ENCODE assay signal across 14 cellular contexts in genomic region chr12:553216-554000, GRCh38.
DNase-seq lines count a peak whose midpoint lies in the region; ATAC-seq and TF ChIP-seq lines count a peak whose summit lies in the region.
"Had no signal": no experiment of that assay in that cellular context is flagged by ENCODE, and none has a peak within 500 bp of the region (broad histone marks: within the 10 kb centered on the region; RNA-seq: fewer than 3 reads in every experiment).

No MANE protein-coding gene starts in this region.

- H3K9ac ChIP-seq in colonic mucosa (ENCODE audit: low read depth in 2 of 2, low read length in 2 of 2) = no peak overlapping the region
- H3K9ac ChIP-seq: GM23248 had no signal

- intact Hi-C loops in colonic mucosa (cut with DNase I) (loop anchor here (5.0 kb wide), 1 partner anchor 111 kb away; no protein-coding TSS in a partner anchor), uterus (cut with DNase I; ENCODE audit: low total_unique reads) (no loop called here)

- H3K27me3 Mint-ChIP-seq in CD8-positive, alpha-beta memory T cell = peaks cover 0 to 1% of the 10 kb centered on the region in 2 donors
- H3K27me3 Mint-ChIP-seq in naive B cell = peaks cover 5 to 31% (median 16%) of the 10 kb centered on the region in 3 donors

- H3K36me3 ChIP-seq in CD8-positive, alpha-beta memory T cell (ENCODE audit: insufficient read depth, low read length) = no peaks in the 10 kb centered on the region
- H3K36me3 ChIP-seq in HEK293 (ENCODE audit: control insufficient read depth in 2 of 2, insufficient read depth in 1 of 2, low read length in 2 of 2) = peaks cover 0 to 38% of the 10 kb centered on the region in 2 experiments; a peak in 2 of 3 replicates
- no peaks in the 10 kb centered on the region for H3K36me3 ChIP-seq in colonic mucosa
- H3K36me3 ChIP-seq in uterus = no peaks in the 10 kb centered on the region
- H3K36me3 ChIP-seq: right lobe of liver had no signal

- H3K36me3 Mint-ChIP-seq in CD8-positive, alpha-beta memory T cell = peaks cover 0 to 5% (median 3%) of the 10 kb centered on the region in 3 donors
- no peaks in the 10 kb centered on the region for H3K36me3 Mint-ChIP-seq in naive B cell

- H3K4me1 ChIP-seq in CD8-positive, alpha-beta memory T cell (ENCODE audit: insufficient read depth, low read length) = peaks cover 31% of the 10 kb centered on the region
- H3K4me1 ChIP-seq in HEK293 (ENCODE audit: control insufficient read depth, insufficient read depth, low read length) (no peaks in the 10 kb centered on the region), colonic mucosa (no peaks in the 10 kb centered on the region), uterus (no peaks in the 10 kb centered on the region)
- H3K4me1 ChIP-seq: right lobe of liver had no signal

- no peak for TF ChIP-seq POLR2A in uterus (IDR thresholded peaks at IDR 0.05)

- H3K4me3 ChIP-seq in CD8-positive, alpha-beta memory T cell (ENCODE audit: low read length) = peak overlapping the region; percentile 32
- no peak overlapping the region for H3K4me3 ChIP-seq in HEK293 (ENCODE audit: low read depth, low read length)
- H3K4me3 ChIP-seq in colonic mucosa = no peak overlapping the region
- no peak overlapping the region for H3K4me3 ChIP-seq in uterus
- H3K4me3 ChIP-seq: GM23248, hepatocyte, right lobe of liver had no signal

- H3K4me3 Mint-ChIP-seq in CD8-positive, alpha-beta memory T cell = peak overlapping the region in 6 of 7 donors; percentile 61 to 91 (median 83)
- peak overlapping the region in 6 of 8 donors; percentile 18 to 86 (median 72) for H3K4me3 Mint-ChIP-seq in naive B cell

- no peak overlapping the region for H3K27ac ChIP-seq in CD8-positive, alpha-beta memory T cell (ENCODE audit: low read depth, low read length)
- H3K27ac ChIP-seq in HEK293 (ENCODE audit: extremely low read depth, low read depth, low read length) (no peak overlapping the region), colonic mucosa (no peak overlapping the region), uterus (no peak overlapping the region)
- H3K27ac ChIP-seq: dorsolateral prefrontal cortex, GM23248, hepatocyte, right lobe of liver had no signal

- POLR2A ChIA-PET in CD8-positive, alpha-beta memory T cell (lab: Charles Lee) = no interaction called here
- POLR2A ChIA-PET in HEK293 (lab: Yijun Ruan, JAX) = no interaction called here

- peak; percentile 14 to 51 for ATAC-seq in naive B cell (ENCODE audit: low read depth in 2 of 2)

- TF ChIP-seq CTCF in HEK293 (tag by site-specific recombination; IDR thresholded peaks at IDR 0.05) (no peak), GM20000 (IDR thresholded peaks at IDR 0.05; ENCODE audit: extremely low read depth, missing control alignments) (no peak), colonic mucosa (IDR thresholded peaks at IDR 0.05) (no peak), uterus (IDR thresholded peaks at IDR 0.05) (no peak)

- H3K9me3 Mint-ChIP-seq in CD8-positive, alpha-beta memory T cell = no peaks in the 10 kb centered on the region
- H3K9me3 Mint-ChIP-seq in naive B cell = no peaks in the 10 kb centered on the region

- CTCF ChIA-PET in CD8-positive, alpha-beta memory T cell (lab: Charles Lee) = interaction anchor here (1.2 to 2.0 kb wide), 2 partner anchors 10 to 16 kb away, joined by 4 to 9 read pairs; no protein-coding TSS in a partner anchor
- CTCF ChIA-PET in HEK293 (lab: Yijun Ruan, JAX) = interaction anchor here (0.6 to 1.4 kb wide), 6 partner anchors 40 to 1030 kb away, joined by 3 to 10 read pairs (median 4); no protein-coding TSS in a partner anchor

- DNase-seq in CD8-positive, alpha-beta memory T cell = peak in 4 of 5 donors; percentile 36 to 72 (median 52)
- DNase-seq in activated T-helper 1 cell treated with Interleukin-2 at 50 U/mL for 16 hours (ENCODE audit: low read depth) (peak; percentile 40), naive B cell (no peak), GM20000 (ENCODE audit: low spot score) (no peak), retina (no peak), colonic mucosa (no peak), uterus (no peak)
- DNase-seq: DMS79 treated with DMSO at 0.1 percent for 48 hours, dorsolateral prefrontal cortex, NCI-H524 treated with DMSO at 0.1 percent for 48 hours, right lobe of liver had no signal

- H3K27me3 ChIP-seq in CD8-positive, alpha-beta memory T cell (ENCODE audit: insufficient read depth, low read length, poor library complexity, severe bottlenecking) = no peaks in the 10 kb centered on the region
- H3K27me3 ChIP-seq in colonic mucosa = no peaks in the 10 kb centered on the region
- H3K27me3 ChIP-seq in uterus = no peaks in the 10 kb centered on the region
- H3K27me3 ChIP-seq: dorsolateral prefrontal cortex, hepatocyte, right lobe of liver had no signal

- H3K4me1 Mint-ChIP-seq in CD8-positive, alpha-beta memory T cell = peaks cover 34 to 57% (median 45%) of the 10 kb centered on the region in 3 donors
- H3K4me1 Mint-ChIP-seq in naive B cell = peaks cover 12 to 15% (median 15%) of the 10 kb centered on the region in 3 donors

- no peaks in the 10 kb centered on the region for H3K9me3 ChIP-seq in CD8-positive, alpha-beta memory T cell (ENCODE audit: low read length)
- no peaks in the 10 kb centered on the region for H3K9me3 ChIP-seq in HEK293 (ENCODE audit: control insufficient read depth, insufficient read depth, low read depth, low read length)
- no peaks in the 10 kb centered on the region for H3K9me3 ChIP-seq in colonic mucosa
- no peaks in the 10 kb centered on the region for H3K9me3 ChIP-seq in uterus
- H3K9me3 ChIP-seq: right lobe of liver had no signal

- H3K27ac Mint-ChIP-seq in CD8-positive, alpha-beta memory T cell = peak overlapping the region in 7 of 8 donors; percentile 1 to 95 (median 66)
- peak overlapping the region in 5 of 6 donors; percentile 21 to 91 (median 74) for H3K27ac Mint-ChIP-seq in naive B cell

TF ChIP-seq in HEK293, 187 proteins besides CTCF, POLR2A, EP300 and RAD21:
- no peak for TF ChIP-seq AEBP2 (tag by site-specific recombination; IDR thresholded peaks at IDR 0.05; ENCODE audit: borderline replicate concordance)
- TF ChIP-seq SCRT2 (tag by site-specific recombination; IDR thresholded peaks at IDR 0.05) = 0 out of 2 replicates have a peak, but pooled peaks have one; percentile 17
- no peak for TF ChIP-seq ZNF704 (tag by site-specific recombination; IDR thresholded peaks at IDR 0.05)
- no peak for TF ChIP-seq KLF17 (tag by site-specific recombination; IDR thresholded peaks at IDR 0.05)

Comparison
In these comparisons a context has a peak if more than half of its experiments do, and no peak if none do; other contexts are left out.
1. DNase-seq: peak in CD8-positive, alpha-beta memory T cell (4 of 5) and activated T-helper 1 cell treated with Interleukin-2 at 50 U/mL for 16 hours (single experiment); none in naive B cell (single experiment), GM20000 (single experiment), retina (single experiment), colonic mucosa (single experiment) and uterus (0 of 2).